26 cellular contexts compared by ENCODE assay signal in genomic region chr2:30681022-30681421, GRCh38.
"Had no signal": no experiment of that assay in that cellular context is flagged by ENCODE, and none has a peak within 500 bp of the region (broad histone marks: within the 10 kb centered on the region; RNA-seq: fewer than 3 reads in every experiment).

No MANE protein-coding gene starts in this region.

- H3K27ac ChIP-seq: foreskin keratinocyte, heart left ventricle, thoracic aorta, vagina, WERI-Rb-1 had no signal

- H3K4me3 ChIP-seq: heart left ventricle, mucosa of descending colon, thoracic aorta, vagina had no signal

- H3K36me3 ChIP-seq: heart left ventricle, thoracic aorta, vagina, WERI-Rb-1 had no signal

- H3K9me3 ChIP-seq: heart left ventricle, mucosa of descending colon, SK-N-SH, thoracic aorta, vagina had no signal

- H3K4me1 ChIP-seq: foreskin keratinocyte, vagina had no signal

- DNase-seq: activated CD4-positive, alpha-beta memory T cell treated with anti-CD3 and anti-CD28 coated beads, Interleukin-2, amount 10 ng/mL, durations not matched to agents 7 days and 5 days; activated CD4-positive, alpha-beta T cell treated with anti-CD3 and anti-CD28 coated beads for 48 hours; activated naive CD8-positive, alpha-beta T cell treated with anti-CD3 and anti-CD28 coated beads, Interleukin-2, amount 50 U/mL, for 24 hours; activated T-cell treated with anti-CD3 and anti-CD28 coated beads, Interleukin-2, amount 50 U/mL, for 24 hours; amygdala; caudate nucleus; endodermal cell; foreskin keratinocyte; heart left ventricle; mucosa of descending colon; naive B cell; occipital lobe; right cardiac atrium; SK-N-SH; stimulated activated CD4-positive, alpha-beta T cell treated with anti-CD3 and anti-CD28 coated beads, Interleukin-2, amount 100 ng/mL, for 48 hours; stimulated activated naive CD8-positive, alpha-beta T cell treated with anti-CD3 and anti-CD28 coated beads, Interleukin-15, Interleukin-2, amounts not matched to agents 100 U/mL and 50 U/mL, for 24 hours; SW 1271; T1000; trophoblast cell; WERI-Rb-1 had no signal

- H3K27ac Mint-ChIP-seq: activated CD4-positive, alpha-beta memory T cell treated with anti-CD3 and anti-CD28 coated beads, Interleukin-2, amount 10 ng/mL, durations not matched to agents 7 days and 5 days; activated naive CD8-positive, alpha-beta T cell treated with anti-CD3 and anti-CD28 coated beads, Interleukin-2, amount 50 U/mL, for 24 hours; activated T-cell treated with anti-CD3 and anti-CD28 coated beads, Interleukin-2, amount 50 U/mL, for 24 hours; activated T-helper 2 cell treated with anti-CD3 and anti-CD28 coated beads, Interferon-gamma antibody, Interleukin-2, Interleukin-4, amounts not matched to agents 10 μg/mL and 5 μg/mL and 100 μg/mL, durations not matched to agents 14 hours and 24 hours and 36 hours; endodermal cell; T-helper 1 cell treated with Interleukin-12 subunit alpha and Interleukin-12 subunit beta and Interleukin-4 antibody, amounts not matched to agents 30 μg/mL and 1 μg/mL, for 36 hours had no signal

- H3K27me3 Mint-ChIP-seq: activated CD4-positive, alpha-beta memory T cell treated with anti-CD3 and anti-CD28 coated beads, Interleukin-2, amount 10 ng/mL, durations not matched to agents 7 days and 5 days; activated naive CD4-positive, alpha-beta T cell treated with anti-CD3 and anti-CD28 coated beads, Interleukin-2, amount 50 U/mL, for 24 hours; activated naive CD8-positive, alpha-beta T cell treated with anti-CD3 and anti-CD28 coated beads, Interleukin-2, amount 50 U/mL, for 24 hours; activated T-cell treated with anti-CD3 and anti-CD28 coated beads, Interleukin-2, amount 50 U/mL, for 24 hours; naive B cell had no signal

- H3K9me3 Mint-ChIP-seq: activated CD4-positive, alpha-beta memory T cell treated with anti-CD3 and anti-CD28 coated beads, Interleukin-2, amount 10 ng/mL, durations not matched to agents 7 days and 5 days; activated naive CD4-positive, alpha-beta T cell treated with anti-CD3 and anti-CD28 coated beads, Interleukin-2, amount 50 U/mL, for 24 hours; activated naive CD8-positive, alpha-beta T cell treated with anti-CD3 and anti-CD28 coated beads, Interleukin-2, amount 50 U/mL, for 24 hours; activated T-cell treated with anti-CD3 and anti-CD28 coated beads, Interleukin-2, amount 50 U/mL, for 24 hours; activated T-helper 2 cell treated with anti-CD3 and anti-CD28 coated beads, Interferon-gamma antibody, Interleukin-2, Interleukin-4, amounts not matched to agents 10 μg/mL and 5 μg/mL and 100 μg/mL, durations not matched to agents 14 hours and 24 hours and 36 hours; endodermal cell; neural crest cell; T-helper 1 cell treated with Interleukin-12 subunit alpha and Interleukin-12 subunit beta and Interleukin-4 antibody, amounts not matched to agents 30 μg/mL and 1 μg/mL, for 36 hours had no signal

- H3K27me3 ChIP-seq: heart left ventricle, vagina had no signal

- H3K4me1 Mint-ChIP-seq: activated CD4-positive, alpha-beta memory T cell treated with anti-CD3 and anti-CD28 coated beads, Interleukin-2, amount 10 ng/mL, durations not matched to agents 7 days and 5 days; activated naive CD4-positive, alpha-beta T cell treated with anti-CD3 and anti-CD28 coated beads, Interleukin-2, amount 50 U/mL, for 24 hours; activated naive CD8-positive, alpha-beta T cell treated with anti-CD3 and anti-CD28 coated beads, Interleukin-2, amount 50 U/mL, for 24 hours had no signal

- H3K4me3 Mint-ChIP-seq: activated CD4-positive, alpha-beta memory T cell treated with anti-CD3 and anti-CD28 coated beads, Interleukin-2, amount 10 ng/mL, durations not matched to agents 7 days and 5 days; activated naive CD4-positive, alpha-beta T cell treated with anti-CD3 and anti-CD28 coated beads, Interleukin-2, amount 50 U/mL, for 24 hours; activated naive CD8-positive, alpha-beta T cell treated with anti-CD3 and anti-CD28 coated beads, Interleukin-2, amount 50 U/mL, for 24 hours; activated T-cell treated with anti-CD3 and anti-CD28 coated beads, Interleukin-2, amount 50 U/mL, for 24 hours; endodermal cell; naive B cell; neural crest cell; T-helper 1 cell treated with Interleukin-12 subunit alpha and Interleukin-12 subunit beta and Interleukin-4 antibody, amounts not matched to agents 30 μg/mL and 1 μg/mL, for 36 hours had no signal

- H3K4me2 ChIP-seq: SK-N-SH had no signal

- H3K36me3 Mint-ChIP-seq: activated naive CD4-positive, alpha-beta T cell treated with anti-CD3 and anti-CD28 coated beads, Interleukin-2, amount 50 U/mL, for 24 hours; naive B cell had no signal

- H3K9ac ChIP-seq: SK-N-SH had no signal
